Comparison of ENCODE assay signal across 1 cellular context in genomic region chr7:55188590-55189446, GRCh38.
TF ChIP-seq lines count a peak whose summit lies in the region.

No MANE protein-coding gene starts in this region.

TF ChIP-seq in K562, 482 proteins besides CTCF, POLR2A, EP300 and RAD21 (continued from another document):
- TF ChIP-seq ZNF282 (CRISPR knock-in tag; IDR thresholded peaks at IDR 0.05) = no peak
- TF ChIP-seq GABPA (tag; conservative IDR thresholded peaks at IDR 0.05; ENCODE audit: low read depth) = no peak
- 0 out of 2 replicates have a peak, but pooled peaks have one; percentile 21 for TF ChIP-seq PKNOX1 (IDR thresholded peaks at IDR 0.05)
- TF ChIP-seq USF1 (CRISPR knock-in tag; IDR thresholded peaks at IDR 0.05) = no peak
- no peak for TF ChIP-seq RNF219 (CRISPR knock-in tag; IDR thresholded peaks at IDR 0.05)
- no peak for TF ChIP-seq HMGXB4 (CRISPR knock-in tag; IDR thresholded peaks at IDR 0.05)
- no peak for TF ChIP-seq KHSRP (IDR thresholded peaks at IDR 0.05)
- TF ChIP-seq EWSR1 (IDR thresholded peaks at IDR 0.05; ENCODE audit: borderline replicate concordance, low read depth, partially characterized antibody) = no peak
- no peak for TF ChIP-seq CXXC5 (CRISPR knock-in tag; IDR thresholded peaks at IDR 0.05)
- peak; percentile 82 for TF ChIP-seq ZNF24 (IDR thresholded peaks at IDR 0.05)
- no peak for TF ChIP-seq KDM5B (IDR thresholded peaks at IDR 0.05; ENCODE audit: insufficient replicate concordance, low read depth, low read length)
- no peak for TF ChIP-seq PCBP2 (IDR thresholded peaks at IDR 0.05; ENCODE audit: low read depth, low read length, poor library complexity, severe bottlenecking)
